In genomic region chr10:12534824-12535223, GRCh38 we compare ENCODE assay signal across 13 cellular contexts.
DNase-seq lines count a peak whose midpoint lies in the region; ATAC-seq lines count a peak whose summit lies in the region.
"Had no signal": no experiment of that assay in that cellular context is flagged by ENCODE, and none has a peak within 500 bp of the region (broad histone marks: within the 10 kb centered on the region; RNA-seq: fewer than 3 reads in every experiment).

No MANE protein-coding gene starts in this region.

- no peaks in the 10 kb centered on the region for H3K27me3 Mint-ChIP-seq in activated CD4-positive, alpha-beta T cell treated with anti-CD3 and anti-CD28 coated beads for 36 hours
- H3K27me3 Mint-ChIP-seq in activated CD4-positive, alpha-beta memory T cell treated with anti-CD3 and anti-CD28 coated beads for 36 hours: no peaks in the 10 kb centered on the region

- H3K36me3 Mint-ChIP-seq in activated CD4-positive, alpha-beta T cell treated with anti-CD3 and anti-CD28 coated beads for 36 hours (ENCODE audit: low read depth): peaks cover 8% of the 10 kb centered on the region
- peaks cover 5% of the 10 kb centered on the region for H3K36me3 Mint-ChIP-seq in activated CD4-positive, alpha-beta memory T cell treated with anti-CD3 and anti-CD28 coated beads for 36 hours

- H3K27ac Mint-ChIP-seq in activated CD4-positive, alpha-beta T cell treated with anti-CD3 and anti-CD28 coated beads for 36 hours: peak overlapping the region; percentile 47
- H3K27ac Mint-ChIP-seq in activated CD4-positive, alpha-beta memory T cell treated with anti-CD3 and anti-CD28 coated beads for 36 hours: peak overlapping the region; percentile 5

- no peak overlapping the region for H3K23ac ChIP-seq in mesendoderm (ENCODE audit: low read length)

- no peak overlapping the region for H2BK120ac ChIP-seq in mesendoderm (ENCODE audit: low read depth, low read length)

- intact Hi-C loops in activated CD4-positive, alpha-beta T cell treated with anti-CD3 and anti-CD28 coated beads for 36 hours (cut with DNase I, micrococcal nuclease): no loop called here
- intact Hi-C loops in activated CD4-positive, alpha-beta memory T cell treated with anti-CD3 and anti-CD28 coated beads for 36 hours (cut with micrococcal nuclease): no loop called here

- H2AK5ac ChIP-seq in mesendoderm (ENCODE audit: low read length): no peak overlapping the region

- WGBS in mesendoderm (ENCODE audit: extremely low coverage, insufficient coverage, low lambda C conversion rate): no CpG with 5 or more reads among the region's 9 CpGs

- no peak overlapping the region for H2BK15ac ChIP-seq in mesendoderm (replicated peaks; ENCODE audit: low read depth)

- H3K4me3 ChIP-seq in mesendoderm (ENCODE audit: low read length): no peak overlapping the region
- H3K4me3 ChIP-seq: cardiac muscle cell, tibial artery had no signal

- no peak overlapping the region for H3K4me2 ChIP-seq in mesendoderm (ENCODE audit: low read length)

- peaks cover 2% of the 10 kb centered on the region for H3K9me3 Mint-ChIP-seq in activated CD4-positive, alpha-beta T cell treated with anti-CD3 and anti-CD28 coated beads for 36 hours (ENCODE audit: low read depth)
- H3K9me3 Mint-ChIP-seq in activated CD4-positive, alpha-beta memory T cell treated with anti-CD3 and anti-CD28 coated beads for 36 hours: peaks cover 13% of the 10 kb centered on the region

- H3K79me2 ChIP-seq in mesendoderm (ENCODE audit: control insufficient read depth, insufficient read depth, low read length): no peaks in the 10 kb centered on the region

- CTCF ChIA-PET in activated CD4-positive, alpha-beta T cell treated with anti-CD3 and anti-CD28 coated beads for 36 hours (lab: Charles Lee): interaction anchor here (0.7 to 1.0 kb wide), 2 partner anchors 84 to 284 kb away, joined by 3 read pairs; no protein-coding TSS in a partner anchor
- CTCF ChIA-PET in activated CD4-positive, alpha-beta memory T cell treated with anti-CD3 and anti-CD28 coated beads for 36 hours (lab: Charles Lee): interaction anchor here (0.6 to 1.4 kb wide), 3 partner anchors 122 to 513 kb away, joined by 3 to 5 read pairs (median 3); no protein-coding TSS in a partner anchor

- POLR2A ChIA-PET in activated CD4-positive, alpha-beta T cell treated with anti-CD3 and anti-CD28 coated beads for 36 hours (lab: Charles Lee): interaction anchor here (0.6 kb wide), 1 partner anchor 730 kb away, joined by 3 read pairs; no protein-coding TSS in a partner anchor
- POLR2A ChIA-PET in activated CD4-positive, alpha-beta memory T cell treated with anti-CD3 and anti-CD28 coated beads for 36 hours (lab: Charles Lee): no interaction called here

- no peak overlapping the region for H3K27ac ChIP-seq in mesendoderm (ENCODE audit: low read depth, low read length)
- H3K27ac ChIP-seq: cardiac muscle cell, tibial artery had no signal

- H3K27me3 ChIP-seq in mesendoderm (ENCODE audit: insufficient read depth, low read length, poor library complexity): no peaks in the 10 kb centered on the region
- H3K27me3 ChIP-seq: cardiac muscle cell, tibial artery had no signal

- no peaks in the 10 kb centered on the region for H3K36me3 ChIP-seq in mesendoderm (ENCODE audit: control insufficient read depth, insufficient read depth, low read length)
- H3K36me3 ChIP-seq: cardiac muscle cell, tibial artery had no signal

- no peaks in the 10 kb centered on the region for H3K79me1 ChIP-seq in mesendoderm (ENCODE audit: low read length)

- peak; percentile 30 for DNase-seq in activated CD4-positive, alpha-beta T cell treated with anti-CD3 and anti-CD28 coated beads for 36 hours
- DNase-seq in activated CD4-positive, alpha-beta T cell treated with anti-CD3 and anti-CD28 coated beads, Interleukin-2, amount 50 U/mL, for 1 hour: no peak
- DNase-seq in ELF-1 (ENCODE audit: low read depth, low spot score): peak; percentile 73
- peak; percentile 40 for DNase-seq in activated CD4-positive, alpha-beta memory T cell treated with anti-CD3 and anti-CD28 coated beads for 36 hours
- DNase-seq in mesendoderm: peak; percentile 70
- no peak for DNase-seq in anterior cingulate cortex (lab: John Stamatoyannopoulos, UW)
- DNase-seq: activated effector memory CD4-positive, alpha-beta T cell treated with anti-CD3 and anti-CD28 coated beads, Interleukin-2, amount 50 U/mL, for 16 hours; NCI-H187 treated with DMSO at 0.1 percent for 48 hours; NCI-H526; tibial artery had no signal

- peaks cover 19% of the 10 kb centered on the region for H3K4me1 Mint-ChIP-seq in activated CD4-positive, alpha-beta T cell treated with anti-CD3 and anti-CD28 coated beads for 36 hours
- H3K4me1 Mint-ChIP-seq in activated CD4-positive, alpha-beta memory T cell treated with anti-CD3 and anti-CD28 coated beads for 36 hours (ENCODE audit: low read depth): peaks cover 13% of the 10 kb centered on the region

- H3K4me3 Mint-ChIP-seq in activated CD4-positive, alpha-beta T cell treated with anti-CD3 and anti-CD28 coated beads for 36 hours: no peak overlapping the region
- no peak overlapping the region for H3K4me3 Mint-ChIP-seq in activated CD4-positive, alpha-beta memory T cell treated with anti-CD3 and anti-CD28 coated beads for 36 hours

- no peak overlapping the region for H3K18ac ChIP-seq in mesendoderm (ENCODE audit: low read length)

- H4K8ac ChIP-seq in mesendoderm (ENCODE audit: low read depth, low read length): no peak overlapping the region

- H4K5ac ChIP-seq in mesendoderm (ENCODE audit: low read length): no peak overlapping the region

- no peak overlapping the region for H2BK5ac ChIP-seq in mesendoderm (ENCODE audit: low read length)

- no peak overlapping the region for H3K56ac ChIP-seq in mesendoderm (ENCODE audit: low read length)

- H3K9ac ChIP-seq in mesendoderm (ENCODE audit: low read length): no peak overlapping the region

- peak; percentile 71 for ATAC-seq in activated CD4-positive, alpha-beta T cell treated with anti-CD3 and anti-CD28 coated beads for 36 hours
- ATAC-seq in GM21515 (IDR thresholded peaks at IDR 0.05; ENCODE audit: unreplicated experiment): no peak
- no peak for ATAC-seq in GM21717 (IDR thresholded peaks at IDR 0.05; ENCODE audit: unreplicated experiment)

- H3K4ac ChIP-seq in mesendoderm (ENCODE audit: low read depth, low read length): no peak overlapping the region

- no peaks in the 10 kb centered on the region for H3K4me1 ChIP-seq in mesendoderm (ENCODE audit: control insufficient read depth, low read depth, low read length)

Comparison
In these comparisons a context has a peak if more than half of its experiments do, and no peak if none do; other contexts are left out.
1. DNase-seq: peak in activated CD4-positive, alpha-beta T cell treated with anti-CD3 and anti-CD28 coated beads for 36 hours (single experiment), ELF-1 (single experiment), activated CD4-positive, alpha-beta memory T cell treated with anti-CD3 and anti-CD28 coated beads for 36 hours (single experiment) and mesendoderm (single experiment); none in activated CD4-positive, alpha-beta T cell treated with anti-CD3 and anti-CD28 coated beads, Interleukin-2, amount 50 U/mL, for 1 hour (single experiment) and anterior cingulate cortex (0 of 58).